In genomic region chr19:29724741-29725140, GRCh38 we compare ENCODE assay signal across 11 cellular contexts. TPM values are rescaled to one million over a fixed set of nuclear protein-coding genes. Genes with fewer than 3 reads are reported as not detected.
DNase-seq lines count a peak whose midpoint lies in the region; TF ChIP-seq lines count a peak whose summit lies in the region.
"Had no signal": no experiment of that assay in that cellular context is flagged by ENCODE, and none has a peak within 500 bp of the region (broad histone marks: within the 10 kb centered on the region; RNA-seq: fewer than 3 reads in every experiment).

No MANE protein-coding gene starts in this region.

- H3K4me1 ChIP-seq in suprapubic skin, result peaks cover 12% of the 10 kb centered on the region

- no peaks in the 10 kb centered on the region for H3K36me3 ChIP-seq in suprapubic skin
- H3K36me3 ChIP-seq: sigmoid colon had no signal

- H3K9me3 Mint-ChIP-seq in activated naive CD4-positive, alpha-beta T cell treated with anti-CD3 and anti-CD28 coated beads, Interleukin-2, amount 50 U/mL, for 24 hours, result no peaks in the 10 kb centered on the region
- H3K9me3 Mint-ChIP-seq in activated naive CD8-positive, alpha-beta T cell treated with anti-CD3 and anti-CD28 coated beads for 36 hours, result no peaks in the 10 kb centered on the region

- no peaks in the 10 kb centered on the region for H3K36me3 Mint-ChIP-seq in activated naive CD4-positive, alpha-beta T cell treated with anti-CD3 and anti-CD28 coated beads, Interleukin-2, amount 50 U/mL, for 24 hours
- no peaks in the 10 kb centered on the region for H3K36me3 Mint-ChIP-seq in activated naive CD8-positive, alpha-beta T cell treated with anti-CD3 and anti-CD28 coated beads for 36 hours

- H3K27me3 ChIP-seq in suprapubic skin, result peaks cover 36% of the 10 kb centered on the region

- H3K4me3 Mint-ChIP-seq in activated naive CD4-positive, alpha-beta T cell treated with anti-CD3 and anti-CD28 coated beads, Interleukin-2, amount 50 U/mL, for 24 hours, result peak overlapping the region; percentile 7
- H3K4me3 Mint-ChIP-seq in activated naive CD8-positive, alpha-beta T cell treated with anti-CD3 and anti-CD28 coated beads for 36 hours, result peak overlapping the region; percentile 44

- TF ChIP-seq EP300 in suprapubic skin (IDR thresholded peaks at IDR 0.05), result no peak

- H3K4me1 Mint-ChIP-seq in activated naive CD4-positive, alpha-beta T cell treated with anti-CD3 and anti-CD28 coated beads, Interleukin-2, amount 50 U/mL, for 24 hours, result peaks cover 9% of the 10 kb centered on the region
- peaks cover 9% of the 10 kb centered on the region for H3K4me1 Mint-ChIP-seq in activated naive CD8-positive, alpha-beta T cell treated with anti-CD3 and anti-CD28 coated beads for 36 hours

- TF ChIP-seq POLR2A in suprapubic skin (IDR thresholded peaks at IDR 0.05), result no peak

- no peak for TF ChIP-seq CTCF in suprapubic skin (IDR thresholded peaks at IDR 0.05)

- H3K27ac ChIP-seq in suprapubic skin, result no peak overlapping the region
- H3K27ac ChIP-seq: sigmoid colon had no signal

- no peak overlapping the region for H3K27ac Mint-ChIP-seq in activated naive CD4-positive, alpha-beta T cell treated with anti-CD3 and anti-CD28 coated beads, Interleukin-2, amount 50 U/mL, for 24 hours
- no peak overlapping the region for H3K27ac Mint-ChIP-seq in activated naive CD8-positive, alpha-beta T cell treated with anti-CD3 and anti-CD28 coated beads for 36 hours

- peak overlapping the region; percentile 36 for H3K4me3 ChIP-seq in suprapubic skin

- peaks cover 2% of the 10 kb centered on the region for H3K27me3 Mint-ChIP-seq in activated naive CD4-positive, alpha-beta T cell treated with anti-CD3 and anti-CD28 coated beads, Interleukin-2, amount 50 U/mL, for 24 hours
- no peaks in the 10 kb centered on the region for H3K27me3 Mint-ChIP-seq in activated naive CD8-positive, alpha-beta T cell treated with anti-CD3 and anti-CD28 coated beads for 36 hours

- 54% methylated on average over 14 of the region's 14 CpGs for WGBS in suprapubic skin

- H3K9me3 ChIP-seq in suprapubic skin, result no peaks in the 10 kb centered on the region
- H3K9me3 ChIP-seq: sigmoid colon had no signal

- no peak for DNase-seq in activated naive CD4-positive, alpha-beta T cell (lab: John Stamatoyannopoulos, UW)
- DNase-seq in activated naive CD8-positive, alpha-beta T cell treated with anti-CD3 and anti-CD28 coated beads for 36 hours, result no peak
- peak; percentile 94 for DNase-seq in left kidney (ENCODE audit: low read depth, low spot score)
- DNase-seq in suprapubic skin (ENCODE audit: low spot score in 2 of 2), result no peak
- no peak for DNase-seq in cerebellar nuclear complex (lab: John Stamatoyannopoulos, UW)
- no peak for DNase-seq in SK-N-DZ (ENCODE audit: low spot score)
- DNase-seq in activated gamma-delta T cell treated with Interleukin-2 at 50 U/mL for 16 hours, result no peak
- DNase-seq: aorta, SHP77 had no signal

RNA-seq across cellular contexts. Expression of gene C19orf12, which starts 9.7 kb away (rescaled TPM):
- total RNA-seq in activated naive CD8-positive, alpha-beta T cell treated with anti-CD3 and anti-CD28 coated beads for 36 hours, result 10 to 100 TPM; 30.9 to 32.3 TPM
- total RNA-seq in suprapubic skin, result 10 to 100 TPM; 19.6 to 35.8 (median 27.3) TPM
- polyA plus RNA-seq in SK-N-DZ (2014; cell fraction: cytosol; rRNA removed), result 41.4 and 47.5 TPM in 2 replicates
- 30.3 and 31.3 TPM in 2 replicates for polyA plus RNA-seq in SK-N-DZ (2014; cell fraction: nucleus; rRNA removed)

RNA-seq across cellular contexts. Expression of gene PLEKHF1, which starts 59.5 kb away (rescaled TPM):
- total RNA-seq in activated naive CD8-positive, alpha-beta T cell treated with anti-CD3 and anti-CD28 coated beads for 36 hours, result 10 to 100 TPM; 21.7 to 22.2 TPM
- 10 to 100 TPM in 2 of 4 donors, 1 to 10 TPM in 2; 4.5 to 18.8 (median 9.7) TPM for total RNA-seq in suprapubic skin
- polyA plus RNA-seq in SK-N-DZ (2014; cell fraction: cytosol; rRNA removed), result 3.3 and 4.2 TPM in 2 replicates
- polyA plus RNA-seq in SK-N-DZ (2014; cell fraction: nucleus; rRNA removed), result 2.6 and 3.7 TPM in 2 replicates
